In the genomic region with DNA sequence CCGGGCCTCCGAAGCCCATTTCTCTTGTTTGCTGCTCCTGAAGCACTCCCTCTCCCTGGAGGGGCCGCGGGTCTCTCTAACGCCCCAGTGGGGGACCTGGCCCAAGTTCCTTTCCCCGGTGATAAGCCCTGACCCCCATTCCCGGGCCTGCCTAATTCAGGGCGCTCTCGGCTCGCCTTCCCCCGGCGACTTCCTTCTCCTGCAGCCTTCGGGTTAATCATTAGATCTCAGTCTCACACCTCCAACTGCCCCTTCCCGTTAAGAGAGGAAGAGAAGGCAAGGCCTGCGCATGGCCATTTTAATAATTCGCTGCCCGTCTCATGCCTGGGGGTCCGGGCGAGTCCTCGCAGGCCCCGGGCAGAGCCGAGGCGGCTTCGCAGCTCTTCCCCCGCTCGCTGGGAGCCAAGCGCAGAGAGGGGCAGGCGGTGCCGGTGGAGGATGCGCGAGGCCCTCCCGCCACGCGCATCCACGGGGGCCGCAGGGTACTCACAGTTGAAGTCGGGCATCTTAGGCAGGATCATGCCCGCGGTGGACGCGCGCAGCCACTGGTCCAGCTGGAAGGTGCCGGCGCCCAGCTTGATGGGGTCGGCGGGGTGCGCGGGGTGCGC, we compare ENCODE assay signal across 8 cellular contexts. TPM values are rescaled to one million over a fixed set of nuclear protein-coding genes. Genes with fewer than 3 reads are reported as not detected.
DNase-seq lines count a peak whose midpoint lies in the region; ATAC-seq and TF ChIP-seq lines count a peak whose summit lies in the region.
"Had no signal": no experiment of that assay in that cellular context is flagged by ENCODE, and none has a peak within 500 bp of the region (broad histone marks: within the 10 kb centered on the region; RNA-seq: fewer than 3 reads in every experiment).

No MANE protein-coding gene starts in this region.

- TF ChIP-seq EP300 in neural cell (conservative IDR thresholded peaks at IDR 0.05; ENCODE audit: poor library complexity, severe bottlenecking): no peak

- H3F3A ChIP-seq in neural cell (ENCODE audit: insufficient read depth, low read length, poor library complexity, severe bottlenecking): no peaks in the 10 kb centered on the region

- no peaks in the 10 kb centered on the region for H3K9me2 ChIP-seq in neural cell (ENCODE audit: insufficient read depth, low read length)

- TF ChIP-seq RAD21 in neural cell (conservative IDR thresholded peaks at IDR 0.05): no peak

- H3K27me3 ChIP-seq in WERI-Rb-1 (ENCODE audit: insufficient read depth, low read depth, severe bottlenecking): no peaks in the 10 kb centered on the region
- H3K27me3 ChIP-seq in neural cell (ENCODE audit: insufficient read depth, low read depth, low read length): peaks cover 94% of the 10 kb centered on the region

- H2AFZ ChIP-seq in neural cell (ENCODE audit: low read depth, low read length): no peak overlapping the region

- no peak overlapping the region for H3K9ac ChIP-seq in neural cell (ENCODE audit: low read length)

- ATAC-seq in GM18907 (IDR thresholded peaks at IDR 0.05; ENCODE audit: unreplicated experiment) (peak; percentile 46), HG02840 (IDR thresholded peaks at IDR 0.05; ENCODE audit: low FRiP score, unreplicated experiment) (peak; percentile 35), HG02623 (IDR thresholded peaks at IDR 0.05; ENCODE audit: unreplicated experiment) (no peak)

- no peak for DNase-seq in WERI-Rb-1
- DNase-seq in NCI-H82 (lab: John Stamatoyannopoulos, UW): no peak
- DNase-seq in activated CD4-positive, CD25-positive, alpha-beta regulatory T cell (lab: John Stamatoyannopoulos, UW): no peak

- no peak for TF ChIP-seq CTCF in WERI-Rb-1 (IDR thresholded peaks at IDR 0.05; ENCODE audit: low read depth, low read length)
- TF ChIP-seq CTCF in neural cell (IDR thresholded peaks at IDR 0.05; ENCODE audit: poor library complexity, severe bottlenecking): no peak

- no peak overlapping the region for H3K4me2 ChIP-seq in neural cell (ENCODE audit: low read length)

- no peaks in the 10 kb centered on the region for H4K20me1 ChIP-seq in neural cell (ENCODE audit: insufficient read depth)

- H3K79me2 ChIP-seq in neural cell (replicated peaks; ENCODE audit: insufficient read depth, low read length): no peaks in the 10 kb centered on the region

- H3K4me3 ChIP-seq in WERI-Rb-1 (ENCODE audit: low read depth, low read length): peak overlapping the region; percentile 80
- peak overlapping the region; percentile 54 for H3K4me3 ChIP-seq in neural cell (ENCODE audit: low read length)

- H3K9me3 ChIP-seq in WERI-Rb-1 (ENCODE audit: severe bottlenecking) (no peaks in the 10 kb centered on the region), neural cell (ENCODE audit: low read length) (no peaks in the 10 kb centered on the region)
- H3K9me3 ChIP-seq: left lung had no signal

- H3K36me3 ChIP-seq in WERI-Rb-1 (peaks cover 22% of the 10 kb centered on the region), neural cell (ENCODE audit: insufficient read depth, low read length) (no peaks in the 10 kb centered on the region)
- H3K36me3 ChIP-seq: left lung had no signal

- peak overlapping the region; percentile 58 for H3K27ac ChIP-seq in WERI-Rb-1
- H3K27ac ChIP-seq in neural cell (ENCODE audit: low read length): no peak overlapping the region
- H3K27ac ChIP-seq: left lung had no signal

TF ChIP-seq in neural cell, 6 proteins besides CTCF, POLR2A, EP300 and RAD21:
- TF ChIP-seq EZH2 (IDR thresholded peaks at IDR 0.05; ENCODE audit: borderline replicate concordance, insufficient read depth, low read length, poor library complexity, severe bottlenecking) (peak; percentile 98), TAF1 (IDR thresholded peaks at IDR 0.05; ENCODE audit: low read depth) (no peak), POLR2AphosphoS5 (IDR thresholded peaks at IDR 0.05) (peak; percentile 17)

RNA-seq across cellular contexts. Expression of a gene that starts 1.2 kb away (rescaled TPM):
- not detected in 2 replicates for polyA plus RNA-seq in neural cell
- not detected in 2 replicates for polyA minus RNA-seq in neural cell

RNA-seq across cellular contexts. Expression of a gene that starts 59.8 kb away (rescaled TPM):
- 12.7 and 22.5 TPM in 2 replicates for polyA plus RNA-seq in neural cell
- 21.7 and 26.0 TPM in 2 replicates for polyA minus RNA-seq in neural cell
